11 cellular contexts compared by ENCODE assay signal in genomic region chr19:33390120-33390907, GRCh38. TPM values are rescaled to one million over a fixed set of nuclear protein-coding genes. Genes with fewer than 3 reads are reported as not detected.
DNase-seq lines count a peak whose midpoint lies in the region; ATAC-seq, FAIRE-seq and TF ChIP-seq lines count a peak whose summit lies in the region.
"Had no signal": no experiment of that assay in that cellular context is flagged by ENCODE, and none has a peak within 500 bp of the region (broad histone marks: within the 10 kb centered on the region; RNA-seq: fewer than 3 reads in every experiment).

No MANE protein-coding gene starts in this region.

- H4K20me1 ChIP-seq in astrocyte (ENCODE audit: insufficient read depth, low read length) (peaks cover 88% of the 10 kb centered on the region), GM23248 (ENCODE audit: insufficient read depth) (0 out of 2 replicates have a peak, but pooled peaks cover 8% of the 10 kb centered on the region)

- H3K4me3 Mint-ChIP-seq in astrocyte (ENCODE audit: unreplicated experiment): no peak overlapping the region
- H3K4me3 Mint-ChIP-seq: nephron progenitor cell had no signal

- 44 to 53% methylated on average over 15 to 19 of the region's 19 CpGs for WGBS in GM23248 (ENCODE audit: low coverage in 1 of 2, low lambda C conversion rate in 2 of 2, missing lambda C conversion rate in 2 of 2), 2 experiments

- no peaks in the 10 kb centered on the region for H3K27me3 ChIP-seq in astrocyte (ENCODE audit: insufficient read depth, low read length)
- no peaks in the 10 kb centered on the region for H3K27me3 ChIP-seq in gastrocnemius medialis
- H3K27me3 ChIP-seq in GM23248 (replicated peaks; ENCODE audit: insufficient read depth): no peaks in the 10 kb centered on the region

- peaks cover 2% of the 10 kb centered on the region for H3K27me3 Mint-ChIP-seq in astrocyte (ENCODE audit: low read depth, unreplicated experiment)

- H3K4me2 ChIP-seq in astrocyte (ENCODE audit: low read length) (no peak overlapping the region), GM23248 (ENCODE audit: unreplicated experiment) (no peak overlapping the region)

- no peak overlapping the region for H3K27ac ChIP-seq in astrocyte (ENCODE audit: low read depth, low read length)
- H3K27ac ChIP-seq in gastrocnemius medialis: peak overlapping the region; percentile 79 to 87 (median 84)
- no peak overlapping the region for H3K27ac ChIP-seq in GM23248

- H3K9me3 ChIP-seq in astrocyte (ENCODE audit: insufficient read depth, low read depth, low read length) (no peaks in the 10 kb centered on the region), gastrocnemius medialis (no peaks in the 10 kb centered on the region), GM23248 (ENCODE audit: low read depth) (no peaks in the 10 kb centered on the region)

- H3K4me1 Mint-ChIP-seq in astrocyte (ENCODE audit: low read depth, unreplicated experiment): peaks cover 9% of the 10 kb centered on the region

- DNase-seq in astrocyte (ENCODE audit: low read depth) (peak; percentile 14), left ventricle myocardium superior (peak; percentile 80), gastrocnemius medialis (peak in 1 of 2 donors; percentile 64), GM23248 (no peak)
- DNase-seq: activated naive CD4-positive, alpha-beta T cell; NCI-H510A treated with DMSO at 0.1 percent for 48 hours; nephron progenitor cell had no signal

- H3K4me1 ChIP-seq in astrocyte (ENCODE audit: insufficient read depth, low read length): peaks cover 21% of the 10 kb centered on the region
- H3K4me1 ChIP-seq in gastrocnemius medialis: peaks cover 80 to 86% of the 10 kb centered on the region in 2 donors
- peaks cover 27% of the 10 kb centered on the region for H3K4me1 ChIP-seq in GM23248 (ENCODE audit: insufficient read depth)

- intact Hi-C loops in left ventricle myocardium superior (cut with micrococcal nuclease): no loop called here
- intact Hi-C loops in gastrocnemius medialis (cut with DNase I; ENCODE audit: low total_unique reads): no loop called here

- H3K27ac Mint-ChIP-seq in astrocyte (ENCODE audit: unreplicated experiment): no peak overlapping the region
- H3K27ac Mint-ChIP-seq: nephron progenitor cell had no signal

- H3K36me3 ChIP-seq in astrocyte (ENCODE audit: insufficient read depth, low read length): no peaks in the 10 kb centered on the region
- H3K36me3 ChIP-seq in gastrocnemius medialis: no peaks in the 10 kb centered on the region
- no peaks in the 10 kb centered on the region for H3K36me3 ChIP-seq in GM23248 (ENCODE audit: low read depth)

- H3F3A ChIP-seq in GM23248 (ENCODE audit: insufficient read depth): peaks cover 8% of the 10 kb centered on the region; the same call in 1 of the 2 replicates

- peaks cover 3% of the 10 kb centered on the region for H3K36me3 Mint-ChIP-seq in astrocyte (ENCODE audit: low read depth, unreplicated experiment)

- no peak overlapping the region for H3K4me3 ChIP-seq in astrocyte (ENCODE audit: insufficient read depth, low read depth, low read length)
- no peak overlapping the region for H3K4me3 ChIP-seq in gastrocnemius medialis
- H3K4me3 ChIP-seq in GM23248: no peak overlapping the region

- TF ChIP-seq CTCF in astrocyte (IDR thresholded peaks at IDR 0.05; ENCODE audit: insufficient read depth, low read depth, low read length): no peak
- no peak for TF ChIP-seq CTCF in gastrocnemius medialis (IDR thresholded peaks at IDR 0.05 in 4 of 5, conservative IDR thresholded peaks at IDR 0.05 in 1 of 5)

- no peak for TF ChIP-seq RAD21 in Ishikawa (IDR thresholded peaks at IDR 0.05; ENCODE audit: low read depth)

- ATAC-seq in left ventricle myocardium superior (peak; percentile 30), gastrocnemius medialis (peak in 1 of 2 donors; percentile 24), GM18909 (IDR thresholded peaks at IDR 0.05; ENCODE audit: poor library complexity, unreplicated experiment) (no peak), HG03439 (IDR thresholded peaks at IDR 0.05; ENCODE audit: unreplicated experiment) (no peak), GM21367 (IDR thresholded peaks at IDR 0.05; ENCODE audit: unreplicated experiment) (no peak)

- in situ Hi-C loops in gastrocnemius medialis (cut with MboI; ENCODE audit: low sequenced_read_pairs in 4 of 4) (no loop called here), GM23248 (cut with MboI) (no loop called here)

- no peak for TF ChIP-seq POLR2A in gastrocnemius medialis (IDR thresholded peaks at IDR 0.05)

- no peak for FAIRE-seq in astrocyte (lab: Jason Lieb, UNC)

- H3K79me2 ChIP-seq in astrocyte (ENCODE audit: insufficient read depth, low read length) (peaks cover 16% of the 10 kb centered on the region), GM23248 (ENCODE audit: insufficient read depth) (peaks cover 47% of the 10 kb centered on the region)

- H3K9me3 Mint-ChIP-seq in astrocyte (ENCODE audit: unreplicated experiment): no peaks in the 10 kb centered on the region
- H3K9me3 Mint-ChIP-seq: nephron progenitor cell had no signal

- no peak for TF ChIP-seq EP300 in Ishikawa (IDR thresholded peaks at IDR 0.05; ENCODE audit: borderline replicate concordance)

- H3K9ac ChIP-seq in astrocyte (ENCODE audit: low read length): no peak overlapping the region
- H3K9ac ChIP-seq in GM23248: no peak overlapping the region

- H2AFZ ChIP-seq in astrocyte (ENCODE audit: low read depth, low read length) (no peak overlapping the region), GM23248 (no peak overlapping the region)

- H3K9me2 ChIP-seq in GM23248 (ENCODE audit: insufficient read depth): no peaks in the 10 kb centered on the region

TF ChIP-seq in Ishikawa, 13 proteins besides CTCF, POLR2A, EP300 and RAD21:
- no peak for TF ChIP-seq TAF1 (IDR thresholded peaks at IDR 0.05; ENCODE audit: low read depth)
- no peak for TF ChIP-seq EGR1 (IDR thresholded peaks at IDR 0.05)
- no peak for TF ChIP-seq MAX (IDR thresholded peaks at IDR 0.05)
- TF ChIP-seq NFIC (IDR thresholded peaks at IDR 0.05): peak; percentile 27; the same call in 1 of the 2 replicates
- TF ChIP-seq CEBPB (IDR thresholded peaks at IDR 0.05): peak; percentile 82
- 0 out of 2 replicates have a peak, but pooled peaks have one; percentile 12 for TF ChIP-seq ZBTB7A (IDR thresholded peaks at IDR 0.05; ENCODE audit: low read depth)
- TF ChIP-seq USF1 (IDR thresholded peaks at IDR 0.05): no peak
- no peak for TF ChIP-seq TCF12 (IDR thresholded peaks at IDR 0.05; ENCODE audit: low read depth)
- TF ChIP-seq REST (IDR thresholded peaks at IDR 0.05; ENCODE audit: low read depth): no peak
- TF ChIP-seq CREB1 (IDR thresholded peaks at IDR 0.05; ENCODE audit: low read depth): no peak
- no peak for TF ChIP-seq YY1 (IDR thresholded peaks at IDR 0.05; ENCODE audit: low read depth)
- TF ChIP-seq FOXM1 (IDR thresholded peaks at IDR 0.05; ENCODE audit: borderline replicate concordance, low read depth): no peak
- no peak for TF ChIP-seq TEAD4 (IDR thresholded peaks at IDR 0.05)

RNA-seq across cellular contexts. Expression of gene CEBPG, which starts 16.8 kb away (rescaled TPM):
- total RNA-seq in astrocyte (31.7 and 34.0 TPM in 2 replicates), left ventricle myocardium superior (17.0 TPM), gastrocnemius medialis (10 to 100 TPM; 44.2 to 50.1 (median 46.1) TPM)
- 33.4 and 36.2 TPM in 2 replicates for total RNA-seq in GM23248 (2014; rRNA removed; shearing (Covaris generic))
- 27.4 and 27.6 TPM in 2 replicates for polyA plus RNA-seq in GM23248 (2016; fragmentation: Nextera tagmentation; extraction: Ambion mirVana)

Comparison
In these comparisons a context has a peak if more than half of its experiments do, and no peak if none do; other contexts are left out.
1. H3K27ac ChIP-seq: peak in gastrocnemius medialis (4 of 4); none in astrocyte (single experiment) and GM23248 (single experiment).